Comparison of ENCODE assay signal across 1 cellular context in genomic region chr21:45555557-45556301, GRCh38.
TF ChIP-seq lines count a peak whose summit lies in the region.

No MANE protein-coding gene starts in this region.

TF ChIP-seq in K562, 482 proteins besides CTCF, POLR2A, EP300 and RAD21 (continued from another document and continues in another):
- TF ChIP-seq UBTF (IDR thresholded peaks at IDR 0.05; ENCODE audit: borderline replicate concordance in 1 of 2, low read depth in 2 of 2, low read length in 2 of 2) (peak; percentile 61 to 80; a peak in 3 of 4 replicates), USF1 (CRISPR knock-in tag; IDR thresholded peaks at IDR 0.05) (peak; percentile 65), HNRNPK (IDR thresholded peaks at IDR 0.05; ENCODE audit: low read depth, low read length, poor library complexity, severe bottlenecking) (peak; percentile 72), NBN (IDR thresholded peaks at IDR 0.05; ENCODE audit: low read depth) (peak; percentile 68; the same call in 1 of the 2 replicates), ZNF3 (CRISPR knock-in tag; IDR thresholded peaks at IDR 0.05) (no peak), LARP7 (IDR thresholded peaks at IDR 0.05) (no peak), ZBTB2 (IDR thresholded peaks at IDR 0.05) (peak; percentile 75), GTF2B (IDR thresholded peaks at IDR 0.05; ENCODE audit: extremely low read depth, insufficient read length) (no peak), MYBL2 (IDR thresholded peaks at IDR 0.05; ENCODE audit: low read depth) (no peak), MYBL2 (CRISPR knock-in tag; IDR thresholded peaks at IDR 0.05; ENCODE audit: borderline replicate concordance) (no peak), SAFB (IDR thresholded peaks at IDR 0.05; ENCODE audit: borderline replicate concordance, low read depth, low read length) (peak; percentile 76), ARID4B (CRISPR knock-in tag; IDR thresholded peaks at IDR 0.05) (peak; percentile 64; the same call in 1 of the 2 replicates), GTF3C2 (IDR thresholded peaks at IDR 0.05; ENCODE audit: borderline replicate concordance, extremely low read depth, insufficient read length) (no peak), FOXM1 (IDR thresholded peaks at IDR 0.05; ENCODE audit: low read depth) (no peak), FOXM1 (CRISPR knock-in tag; IDR thresholded peaks at IDR 0.05; ENCODE audit: low read depth) (no peak), RNF219 (CRISPR knock-in tag; IDR thresholded peaks at IDR 0.05) (no peak), L3MBTL2 (IDR thresholded peaks at IDR 0.05) (peak; percentile 96), NCOR1 (IDR thresholded peaks at IDR 0.05) (no peak), FOSL1 (tag; conservative IDR thresholded peaks at IDR 0.05) (no peak), ZKSCAN8 (CRISPR knock-in tag; IDR thresholded peaks at IDR 0.05) (no peak), ZNF277 (CRISPR knock-in tag; IDR thresholded peaks at IDR 0.05; ENCODE audit: borderline replicate concordance) (no peak), MXD1 (CRISPR knock-in tag; IDR thresholded peaks at IDR 0.05; ENCODE audit: borderline replicate concordance, poor library complexity, severe bottlenecking) (peak; percentile 71), FOXA3 (CRISPR knock-in tag; conservative IDR thresholded peaks at IDR 0.05 in 1 of 2, IDR thresholded peaks at IDR 0.05 in 1 of 2) (peak in 1 of 2 experiments; percentile 71; a peak in 1 of 4 replicates), ZNF57 (CRISPR knock-in tag; IDR thresholded peaks at IDR 0.05) (no peak), BCOR (IDR thresholded peaks at IDR 0.05) (peak; percentile 33; the same call in 1 of the 2 replicates), ARID1B (IDR thresholded peaks at IDR 0.05) (0 out of 2 replicates have a peak, but pooled peaks have one; percentile 6), NRF1 (conservative IDR thresholded peaks at IDR 0.05 in 1 of 2, IDR thresholded peaks at IDR 0.05 in 1 of 2) (peak; percentile 87 to 89), FOXK1 (CRISPR knock-in tag; IDR thresholded peaks at IDR 0.05; ENCODE audit: borderline replicate concordance) (no peak), E2F6 (IDR thresholded peaks at IDR 0.05; ENCODE audit: borderline replicate concordance in 1 of 2, extremely low read depth in 1 of 2, insufficient read depth in 1 of 2, insufficient read length in 1 of 2, low read depth in 1 of 2, low read length in 1 of 2, poor library complexity in 1 of 2, severe bottlenecking in 1 of 2) (peak; percentile 79 to 87), TRIM28 (IDR thresholded peaks at IDR 0.05) (no peak), TFAP4 (CRISPR knock-in tag; IDR thresholded peaks at IDR 0.05; ENCODE audit: borderline replicate concordance) (peak; percentile 61; the same call in 1 of the 2 replicates), ETV6 (IDR thresholded peaks at IDR 0.05; ENCODE audit: borderline replicate concordance in 1 of 2, low read depth in 2 of 2, low read length in 1 of 2) (no peak), ETV6 (CRISPR knock-in tag; IDR thresholded peaks at IDR 0.05; ENCODE audit: borderline replicate concordance) (peak; percentile 69; the same call in 1 of the 2 replicates), ZNF12 (CRISPR knock-in tag; IDR thresholded peaks at IDR 0.05) (0 out of 2 replicates have a peak, but pooled peaks have one; percentile 36), ARID3B (CRISPR knock-in tag; IDR thresholded peaks at IDR 0.05; ENCODE audit: borderline replicate concordance) (no peak), NFRKB (IDR thresholded peaks at IDR 0.05; ENCODE audit: low read depth) (no peak), MYC (IDR thresholded peaks at IDR 0.05; ENCODE audit: low read depth, low read length) (peak; percentile 92), MYC (CRISPR knock-in tag; IDR thresholded peaks at IDR 0.05; ENCODE audit: borderline replicate concordance, low read depth) (0 out of 2 replicates have a peak, but pooled peaks have one; percentile 65)
